Comparison of ENCODE assay signal across 11 cellular contexts in the genomic region with DNA sequence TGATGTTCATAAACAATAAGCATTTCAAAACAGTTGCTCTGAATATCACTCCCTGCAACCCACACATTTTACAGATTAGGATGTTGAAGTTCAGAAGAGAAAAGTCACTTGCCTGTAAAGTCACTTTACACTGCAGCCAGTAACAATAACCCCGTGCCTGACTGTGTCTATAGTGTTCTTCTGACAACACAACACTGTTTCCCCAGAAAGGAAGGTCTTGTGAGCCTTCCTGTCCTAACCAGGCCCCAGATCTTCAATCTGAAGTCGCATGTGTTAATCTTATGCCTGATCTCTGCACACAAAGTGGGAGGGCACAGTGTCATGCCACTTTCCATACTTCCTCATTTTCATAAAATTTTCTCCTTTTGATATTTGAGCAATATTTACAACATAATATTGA.
DNase-seq lines count a peak whose midpoint lies in the region; TF ChIP-seq lines count a peak whose summit lies in the region.
"Had no signal": no experiment of that assay in that cellular context is flagged by ENCODE, and none has a peak within 500 bp of the region (broad histone marks: within the 10 kb centered on the region; RNA-seq: fewer than 3 reads in every experiment).

No MANE protein-coding gene starts in this region.

- H3K36me3 Mint-ChIP-seq in CD14-positive monocyte, result peaks cover 2 to 3% of the 10 kb centered on the region in 2 donors
- H3K36me3 Mint-ChIP-seq in osteocyte (ENCODE audit: unreplicated experiment), result peaks cover 67% of the 10 kb centered on the region

- H3K4me3 Mint-ChIP-seq in CD14-positive monocyte, result peak overlapping the region in 1 of 2 donors; percentile 40
- no peak overlapping the region for H3K4me3 Mint-ChIP-seq in osteocyte (ENCODE audit: unreplicated experiment)

- H3K9me3 ChIP-seq in WERI-Rb-1 (ENCODE audit: severe bottlenecking), result peaks cover 7% of the 10 kb centered on the region
- H3K9me3 ChIP-seq: vagina had no signal

- H3K27me3 Mint-ChIP-seq in CD14-positive monocyte (ENCODE audit: low read depth in 3 of 3), result no peaks in the 10 kb centered on the region
- no peaks in the 10 kb centered on the region for H3K27me3 Mint-ChIP-seq in osteocyte (ENCODE audit: unreplicated experiment)

- H3K4me3 ChIP-seq in WERI-Rb-1 (ENCODE audit: low read depth, low read length), result no peak overlapping the region
- H3K4me3 ChIP-seq: vagina had no signal

- H3K4me1 Mint-ChIP-seq in CD14-positive monocyte (peaks cover 34% of the 10 kb centered on the region), osteocyte (ENCODE audit: unreplicated experiment) (peaks cover 56% of the 10 kb centered on the region)

- H3K9me3 Mint-ChIP-seq in CD14-positive monocyte (peaks cover 14 to 42% (median 36%) of the 10 kb centered on the region in 7 donors), osteocyte (ENCODE audit: unreplicated experiment) (peaks cover 15% of the 10 kb centered on the region)

- no peaks in the 10 kb centered on the region for H3K27me3 ChIP-seq in WERI-Rb-1 (ENCODE audit: insufficient read depth, low read depth, severe bottlenecking)
- H3K27me3 ChIP-seq: vagina had no signal

- H3K27ac Mint-ChIP-seq in CD14-positive monocyte, result peak overlapping the region; percentile 49 to 88 (median 72)
- H3K27ac Mint-ChIP-seq in osteocyte (ENCODE audit: unreplicated experiment), result peak overlapping the region; percentile 92

- no peak overlapping the region for H3K27ac ChIP-seq in WERI-Rb-1

- no peak for DNase-seq in CD14-positive monocyte (ENCODE audit: low spot score)
- peak; percentile 49 for DNase-seq in NOMO-1 treated with DMSO at 0.1 percent for 48 hours (lab: John Stamatoyannopoulos, UW; ENCODE audit: unreplicated experiment)
- peak; percentile 48 for DNase-seq in dermis blood vessel endothelial cell
- DNase-seq in osteocyte (ENCODE audit: extremely low spot score, unreplicated experiment), result no peak
- DNase-seq in NCI-H2171 treated with DMSO at 0.1 percent for 48 hours (lab: John Stamatoyannopoulos, UW), result no peak
- DNase-seq in activated T-cell treated with anti-CD3 and anti-CD28 coated beads for 4 hours, result no peak
- DNase-seq in WERI-Rb-1, result no peak
- no peak for DNase-seq in dedifferentiated amniotic fluid mesenchymal stem cell (ENCODE audit: extremely low spot score)
- DNase-seq: NCI-H1436 treated with DMSO at 0.1 percent for 48 hours; NK-92 treated with Interleukin-12 subunit alpha and Interleukin-12 subunit beta, amount 100 ng/mL, for 24 hours had no signal

- peak; percentile 3 for TF ChIP-seq CTCF in CD14-positive monocyte (IDR thresholded peaks at IDR 0.05)
- no peak for TF ChIP-seq CTCF in osteocyte (IDR thresholded peaks at IDR 0.05)
- no peak for TF ChIP-seq CTCF in WERI-Rb-1 (IDR thresholded peaks at IDR 0.05; ENCODE audit: low read depth, low read length)

- H3K36me3 ChIP-seq in WERI-Rb-1, result no peaks in the 10 kb centered on the region

- intact Hi-C loops in CD14-positive monocyte (cut with micrococcal nuclease), result no loop called here

Comparison
In these comparisons a context has a peak if more than half of its experiments do, and no peak if none do; other contexts are left out.
1. DNase-seq: peak in NOMO-1 treated with DMSO at 0.1 percent for 48 hours (single experiment) and dermis blood vessel endothelial cell (single experiment); none in CD14-positive monocyte (single experiment), osteocyte (single experiment), NCI-H2171 treated with DMSO at 0.1 percent for 48 hours (single experiment), activated T-cell treated with anti-CD3 and anti-CD28 coated beads for 4 hours (single experiment), WERI-Rb-1 (single experiment) and dedifferentiated amniotic fluid mesenchymal stem cell (single experiment).